11 cellular contexts compared by ENCODE assay signal in genomic region chr6:111477481-111477938, GRCh38. TPM values are rescaled to one million over a fixed set of nuclear protein-coding genes. Genes with fewer than 3 reads are reported as not detected.
A peak's percentile ranks its signal among the peaks of the same experiment; 100 is the strongest.
DNase-seq lines count a peak whose midpoint lies in the region; ATAC-seq, FAIRE-seq and TF ChIP-seq lines count a peak whose summit lies in the region.
"Had no signal": no experiment of that assay in that cellular context is flagged by ENCODE, and none has a peak within 500 bp of the region (broad histone marks: within the 10 kb centered on the region; RNA-seq: fewer than 3 reads in every experiment).

No MANE protein-coding gene starts in this region.

- no peak overlapping the region for H2AFZ ChIP-seq in neural progenitor cell (replicated peaks)
- H2AFZ ChIP-seq: parathyroid adenoma had no signal

- no peaks in the 10 kb centered on the region for H3K36me3 Mint-ChIP-seq in activated T-helper 17 cell treated with anti-CD3 and anti-CD28 coated beads, Interleukin-2, amount 50 U/mL, for 72 hours (ENCODE audit: low read depth)
- no peaks in the 10 kb centered on the region for H3K36me3 Mint-ChIP-seq in neural progenitor cell
- H3K36me3 Mint-ChIP-seq: activated naive CD4-positive, alpha-beta T cell treated with anti-CD3 and anti-CD28 coated beads, Interleukin-2, amount 50 U/mL, for 24 hours; T-cell had no signal

- H4K20me1 ChIP-seq in neural progenitor cell (ENCODE audit: low read depth), result peaks cover 87% of the 10 kb centered on the region

- no peak overlapping the region for H3K9ac ChIP-seq in neural progenitor cell
- H3K9ac ChIP-seq: parathyroid adenoma had no signal

- H3K4me2 ChIP-seq in neural progenitor cell, result peak overlapping the region; percentile 52

- H3K27me3 Mint-ChIP-seq in activated T-helper 17 cell treated with anti-CD3 and anti-CD28 coated beads, Interleukin-2, amount 50 U/mL, for 72 hours, result no peaks in the 10 kb centered on the region
- H3K27me3 Mint-ChIP-seq in neural progenitor cell (ENCODE audit: insufficient read depth, low read depth), result no peaks in the 10 kb centered on the region
- H3K27me3 Mint-ChIP-seq: activated naive CD4-positive, alpha-beta T cell treated with anti-CD3 and anti-CD28 coated beads, Interleukin-2, amount 50 U/mL, for 24 hours; T-cell had no signal

- peaks cover 30% of the 10 kb centered on the region for H3F3A ChIP-seq in neural progenitor cell (ENCODE audit: low read depth)

- peaks cover 41% of the 10 kb centered on the region for H3K4me1 ChIP-seq in neural progenitor cell

- peaks cover 88% of the 10 kb centered on the region for H3K79me2 ChIP-seq in neural progenitor cell (ENCODE audit: low read depth)

- H3K27ac ChIP-seq in neural progenitor cell, result no peak overlapping the region
- H3K27ac ChIP-seq: parathyroid adenoma had no signal

- no peak overlapping the region for H3K27ac Mint-ChIP-seq in activated T-helper 17 cell treated with anti-CD3 and anti-CD28 coated beads, Interleukin-2, amount 50 U/mL, for 72 hours
- H3K27ac Mint-ChIP-seq in neural progenitor cell, result no peak overlapping the region
- H3K27ac Mint-ChIP-seq: activated naive CD4-positive, alpha-beta T cell treated with anti-CD3 and anti-CD28 coated beads, Interleukin-2, amount 50 U/mL, for 24 hours; T-cell had no signal

- no peak overlapping the region for H3K4me3 ChIP-seq in neural progenitor cell

- peak; percentile 47 for ATAC-seq in HG02885 (IDR thresholded peaks at IDR 0.05; ENCODE audit: poor library complexity, unreplicated experiment)
- no peak for ATAC-seq in activated T-helper 17 cell treated with anti-CD3 and anti-CD28 coated beads, Interleukin-2, amount 50 U/mL, for 72 hours (replicated peaks)
- ATAC-seq: T-cell had no signal

- peak; percentile 72 for FAIRE-seq in GM18507 (lab: Jason Lieb, UNC)
- FAIRE-seq: frontal cortex had no signal

- H3K27me3 ChIP-seq in neural progenitor cell, result peaks cover 55% of the 10 kb centered on the region

- H3K9me3 Mint-ChIP-seq in activated T-helper 17 cell treated with anti-CD3 and anti-CD28 coated beads, Interleukin-2, amount 50 U/mL, for 72 hours, result no peaks in the 10 kb centered on the region
- no peaks in the 10 kb centered on the region for H3K9me3 Mint-ChIP-seq in neural progenitor cell
- H3K9me3 Mint-ChIP-seq: activated naive CD4-positive, alpha-beta T cell treated with anti-CD3 and anti-CD28 coated beads, Interleukin-2, amount 50 U/mL, for 24 hours; T-cell had no signal

- DNase-seq in GM18507 (ENCODE audit: extremely low spot score, insufficient read length, low read depth), result no peak
- no peak for DNase-seq in neural progenitor cell (ENCODE audit: low spot score)
- DNase-seq in AG20443 (ENCODE audit: low spot score), result no peak
- DNase-seq in SKM-1 treated with dmso at 0.1 percent for 144 hours (lab: John Stamatoyannopoulos, UW; ENCODE audit: unreplicated experiment), result no peak
- no peak for DNase-seq in GM19238 (ENCODE audit: insufficient read length, low spot score)
- DNase-seq: T-cell had no signal

- H3K4me3 Mint-ChIP-seq in activated T-helper 17 cell treated with anti-CD3 and anti-CD28 coated beads, Interleukin-2, amount 50 U/mL, for 72 hours, result peak overlapping the region; percentile 6
- H3K4me3 Mint-ChIP-seq in neural progenitor cell, result no peak overlapping the region
- H3K4me3 Mint-ChIP-seq: activated naive CD4-positive, alpha-beta T cell treated with anti-CD3 and anti-CD28 coated beads, Interleukin-2, amount 50 U/mL, for 24 hours; T-cell had no signal

- no peaks in the 10 kb centered on the region for H3K9me3 ChIP-seq in neural progenitor cell (ENCODE audit: low read depth)

- no peaks in the 10 kb centered on the region for H3K36me3 ChIP-seq in neural progenitor cell

- H3K4me1 Mint-ChIP-seq in activated T-helper 17 cell treated with anti-CD3 and anti-CD28 coated beads, Interleukin-2, amount 50 U/mL, for 72 hours, result peaks cover 46% of the 10 kb centered on the region
- peaks cover 41% of the 10 kb centered on the region for H3K4me1 Mint-ChIP-seq in neural progenitor cell

- TF ChIP-seq CTCF in neural progenitor cell (IDR thresholded peaks at IDR 0.05), result no peak

RNA-seq across cellular contexts. Expression of gene REV3L, which starts 5.5 kb away (rescaled TPM):
- 10 to 100 TPM; 20.7 to 23.7 TPM for total RNA-seq in activated T-helper 17 cell treated with anti-CD3 and anti-CD28 coated beads, Interleukin-2, amount 50 U/mL, for 72 hours
- 14.0 and 23.5 TPM in 2 replicates for total RNA-seq in neural progenitor cell (ENCODE audit: low replicate concordance)
